Comparison of ENCODE assay signal across 26 cellular contexts in genomic region chr17:68658999-68659780, GRCh38. TPM values are rescaled to one million over a fixed set of nuclear protein-coding genes. Genes with fewer than 3 reads are reported as not detected.
"Had no signal": no experiment of that assay in that cellular context is flagged by ENCODE, and none has a peak within 500 bp of the region (broad histone marks: within the 10 kb centered on the region; RNA-seq: fewer than 3 reads in every experiment).

No MANE protein-coding gene starts in this region.

- H3K27ac ChIP-seq: adrenal gland, ascending aorta, brain microvascular endothelial cell, esophagus muscularis mucosa, gastrocnemius medialis, transverse colon, vagina had no signal

- ATAC-seq: activated T-cell treated with anti-CD3 and anti-CD28 coated beads, Interleukin-2, amount 50 U/mL, for 4 hours; gastrocnemius medialis; sciatic nerve; stimulated activated naive B cell treated with anti-CD40 and anti-IgM and Interleukin-4, amounts not matched to agents 10 μg/mL and 1 μg/mL and 100 μg/mL, for 72 hours had no signal

- FAIRE-seq: colon had no signal

- H3K27me3 ChIP-seq: adrenal gland, ascending aorta, brain microvascular endothelial cell, gastrocnemius medialis, transverse colon, vagina had no signal

- H3K4me2 ChIP-seq: smooth muscle cell had no signal

- H3K36me3 ChIP-seq: adrenal gland, ascending aorta, brain microvascular endothelial cell, esophagus muscularis mucosa, gastrocnemius medialis, transverse colon, vagina had no signal

- H3K4me1 ChIP-seq: adrenal gland, ascending aorta, esophagus muscularis mucosa, gastrocnemius medialis, transverse colon had no signal

- DNase-seq: activated CD4-positive, alpha-beta T cell treated with anti-CD3 and anti-CD28 coated beads for 4 hours; activated CD4-positive, alpha-beta T cell treated with anti-CD3 and anti-CD28 coated beads, Interleukin-2, amount 50 U/mL, for 48 hours; activated CD4-positive, CD25-positive, alpha-beta regulatory T cell; activated CD8-positive, alpha-beta memory T cell treated with anti-CD3 and anti-CD28 coated beads, Interleukin-2, amount 50 U/mL, for 48 hours; activated naive CD4-positive, alpha-beta T cell; activated T-cell treated with anti-CD3 and anti-CD28 coated beads, Interleukin-2, amount 50 U/mL, for 4 hours; adrenal gland; brain microvascular endothelial cell; effector memory CD4-positive, alpha-beta T cell; gastrocnemius medialis; hypothalamus; occipital lobe; stimulated activated CD4-positive, alpha-beta T cell treated with anti-CD3 and anti-CD28 coated beads, Interleukin-2, amount 100 ng/mL, for 48 hours; stimulated activated CD8-positive, alpha-beta memory T cell treated with anti-CD3 and anti-CD28 coated beads, Interleukin-4, amount 100 ng/mL, for 48 hours; stimulated activated naive B cell treated with anti-CD40 and anti-IgM and Interleukin-4, amounts not matched to agents 10 μg/mL and 1 μg/mL and 100 μg/mL, for 72 hours; transverse colon had no signal

- H3K9me3 ChIP-seq: adrenal gland, ascending aorta, esophagus muscularis mucosa, gastrocnemius medialis, transverse colon, vagina had no signal

- H3K4me3 ChIP-seq: adrenal gland, ascending aorta, esophagus muscularis mucosa, gastrocnemius medialis, smooth muscle cell, transverse colon, vagina had no signal

RNA-seq across cellular contexts. Expression of gene FAM20A, which starts 58.0 kb away (rescaled TPM):
- total RNA-seq: activated CD8-positive, alpha-beta memory T cell treated with anti-CD3 and anti-CD28 coated beads for 36 hours; activated T-helper 2 cell treated with anti-CD3 and anti-CD28 coated beads, Interferon-gamma antibody, Interleukin-2, Interleukin-4, amounts not matched to agents 10 μg/mL and 5 μg/mL and 100 μg/mL, durations not matched to agents 14 hours and 24 hours and 36 hours; dermis microvascular lymphatic vessel endothelial cell had no signal
- polyA plus RNA-seq: neural cell had no signal
